In genomic region chr5:139663752-139664151, GRCh38 we compare ENCODE assay signal across 18 cellular contexts. TPM values are rescaled to one million over a fixed set of nuclear protein-coding genes. Genes with fewer than 3 reads are reported as not detected.
A peak's percentile ranks its signal among the peaks of the same experiment; 100 is the strongest.
DNase-seq lines count a peak whose midpoint lies in the region; ATAC-seq and TF ChIP-seq lines count a peak whose summit lies in the region.
"Had no signal": no experiment of that assay in that cellular context is flagged by ENCODE, and none has a peak within 500 bp of the region (broad histone marks: within the 10 kb centered on the region; RNA-seq: fewer than 3 reads in every experiment).

No MANE protein-coding gene starts in this region.

- no peaks in the 10 kb centered on the region for H3K27me3 Mint-ChIP-seq in stimulated activated naive B cell treated with anti-CD40 and anti-IgM and Interleukin-4, amounts not matched to agents 10 μg/mL and 1 μg/mL and 100 μg/mL, for 72 hours
- H3K27me3 Mint-ChIP-seq: activated CD4-positive, alpha-beta T cell treated with anti-CD3 and anti-CD28 coated beads, Interleukin-2, amount 10 ng/mL, durations not matched to agents 7 days and 5 days; activated naive CD8-positive, alpha-beta T cell had no signal

- peak overlapping the region; percentile 15 for H3K4me2 ChIP-seq in SU-DHL-6 (ENCODE audit: low read depth, low read length, poor library complexity, severe bottlenecking)

- TF ChIP-seq CTCF in HEK293 (tag by site-specific recombination; IDR thresholded peaks at IDR 0.05): no peak
- TF ChIP-seq CTCF in SU-DHL-6 (IDR thresholded peaks at IDR 0.05; ENCODE audit: insufficient read depth, low read length, poor library complexity, severe bottlenecking): no peak

- POLR2A ChIA-PET in HEK293 (lab: Yijun Ruan, JAX): interaction anchor here (0.6 to 1.1 kb wide), 2 partner anchors 12 to 524 kb away, joined by 3 read pairs; no protein-coding TSS in a partner anchor

- H3K9me3 Mint-ChIP-seq in stimulated activated naive B cell treated with anti-CD40 and anti-IgM and Interleukin-4, amounts not matched to agents 10 μg/mL and 1 μg/mL and 100 μg/mL, for 72 hours: no peaks in the 10 kb centered on the region
- H3K9me3 Mint-ChIP-seq: activated CD4-positive, alpha-beta T cell treated with anti-CD3 and anti-CD28 coated beads, Interleukin-2, amount 10 ng/mL, durations not matched to agents 7 days and 5 days; naive thymus-derived CD8-positive, alpha-beta T cell had no signal

- no peaks in the 10 kb centered on the region for H3K9me2 ChIP-seq in SU-DHL-6 (replicated peaks; ENCODE audit: insufficient read depth, low read length)

- peak overlapping the region; percentile 74 to 93 for H3K4me3 Mint-ChIP-seq in stimulated activated naive B cell treated with anti-CD40 and anti-IgM and Interleukin-4, amounts not matched to agents 10 μg/mL and 1 μg/mL and 100 μg/mL, for 72 hours
- H3K4me3 Mint-ChIP-seq: activated CD4-positive, alpha-beta T cell treated with anti-CD3 and anti-CD28 coated beads, Interleukin-2, amount 10 ng/mL, durations not matched to agents 7 days and 5 days; activated naive CD8-positive, alpha-beta T cell had no signal

- H3K27me3 ChIP-seq in SU-DHL-6 (ENCODE audit: low read length) (no peaks in the 10 kb centered on the region), layer of hippocampus (ENCODE audit: control insufficient read depth, insufficient read depth, low read length) (no peaks in the 10 kb centered on the region)
- H3K27me3 ChIP-seq: testis had no signal

- peaks cover 4 to 29% of the 10 kb centered on the region in 2 donors for H3K36me3 Mint-ChIP-seq in stimulated activated naive B cell treated with anti-CD40 and anti-IgM and Interleukin-4, amounts not matched to agents 10 μg/mL and 1 μg/mL and 100 μg/mL, for 72 hours
- H3K36me3 Mint-ChIP-seq: activated naive CD8-positive, alpha-beta T cell; naive thymus-derived CD8-positive, alpha-beta T cell had no signal

- peaks cover 73 to 96% of the 10 kb centered on the region in 2 donors for H3K4me1 Mint-ChIP-seq in stimulated activated naive B cell treated with anti-CD40 and anti-IgM and Interleukin-4, amounts not matched to agents 10 μg/mL and 1 μg/mL and 100 μg/mL, for 72 hours

- peak overlapping the region; percentile 4; the same call in 1 of the 2 replicates for H3K9ac ChIP-seq in SU-DHL-6 (ENCODE audit: low read length)

- no peaks in the 10 kb centered on the region for H4K20me1 ChIP-seq in SU-DHL-6 (ENCODE audit: low read depth, low read length)

- H3K36me3 ChIP-seq in HEK293 (ENCODE audit: control insufficient read depth in 2 of 2, insufficient read depth in 1 of 2, low read length in 2 of 2) (no peaks in the 10 kb centered on the region), SU-DHL-6 (ENCODE audit: low read length) (no peaks in the 10 kb centered on the region)

- peak overlapping the region; percentile 92 for H3K27ac Mint-ChIP-seq in stimulated activated naive B cell treated with anti-CD40 and anti-IgM and Interleukin-4, amounts not matched to agents 10 μg/mL and 1 μg/mL and 100 μg/mL, for 72 hours
- H3K27ac Mint-ChIP-seq: activated CD4-positive, alpha-beta T cell treated with anti-CD3 and anti-CD28 coated beads, Interleukin-2, amount 10 ng/mL, durations not matched to agents 7 days and 5 days; activated naive CD8-positive, alpha-beta T cell had no signal

- H3K9me3 ChIP-seq in HEK293 (ENCODE audit: control insufficient read depth, insufficient read depth, low read depth, low read length) (no peaks in the 10 kb centered on the region), SU-DHL-6 (ENCODE audit: insufficient read depth, low read length) (no peaks in the 10 kb centered on the region)
- H3K9me3 ChIP-seq: testis had no signal

- H2AFZ ChIP-seq in SU-DHL-6 (ENCODE audit: low read depth, low read length, severe bottlenecking): no peak overlapping the region

- DNase-seq in stimulated activated naive B cell treated with anti-CD40 and anti-IgM and Interleukin-4, amounts not matched to agents 10 μg/mL and 1 μg/mL and 100 μg/mL, for 72 hours: no peak
- DNase-seq in occipital lobe (lab: John Stamatoyannopoulos, UW) (no peak), iPS-NIHi7 (ENCODE audit: extremely low spot score) (no peak)
- DNase-seq: activated CD4-positive, alpha-beta T cell treated with anti-CD3 and anti-CD28 coated beads, Interleukin-2, amount 10 ng/mL, durations not matched to agents 7 days and 5 days; activated T-cell treated with anti-CD3 and anti-CD28 coated beads, Interleukin-2, amount 50 U/mL, for 1 hour; naive thymus-derived CD8-positive, alpha-beta T cell; NCI-H1930; small intestine; T1000 had no signal

- no peak for ATAC-seq in stimulated activated naive B cell treated with anti-CD40 and anti-IgM and Interleukin-4, amounts not matched to agents 10 μg/mL and 1 μg/mL and 100 μg/mL, for 72 hours (replicated peaks)
- ATAC-seq in HG03378 (IDR thresholded peaks at IDR 0.05; ENCODE audit: unreplicated experiment) (no peak), HG03135 (IDR thresholded peaks at IDR 0.05; ENCODE audit: unreplicated experiment) (no peak)
- ATAC-seq: HCT116; naive thymus-derived CD8-positive, alpha-beta T cell had no signal

- peaks cover 31% of the 10 kb centered on the region for H3F3A ChIP-seq in SU-DHL-6 (ENCODE audit: insufficient read depth)

- H3K4me3 ChIP-seq in HEK293 (ENCODE audit: low read depth, low read length) (no peak overlapping the region), SU-DHL-6 (ENCODE audit: insufficient read depth, low read length, poor library complexity, severe bottlenecking) (no peak overlapping the region)
- H3K4me3 ChIP-seq: testis had no signal

- H3K27ac ChIP-seq in HEK293 (ENCODE audit: extremely low read depth, low read depth, low read length): no peak overlapping the region
- H3K27ac ChIP-seq in SU-DHL-6 (ENCODE audit: low read depth, low read length): peak overlapping the region; percentile 99
- peak overlapping the region; percentile 95 for H3K27ac ChIP-seq in layer of hippocampus (ENCODE audit: low read depth, low read length)
- H3K27ac ChIP-seq: C4-2B, testis had no signal

- CTCF ChIA-PET in HEK293 (lab: Yijun Ruan, JAX): no interaction called here

- H3K4me1 ChIP-seq in HEK293 (ENCODE audit: control insufficient read depth, insufficient read depth, low read length): peaks cover 4% of the 10 kb centered on the region; the same call in 1 of the 2 replicates

- H3K79me2 ChIP-seq in SU-DHL-6 (ENCODE audit: insufficient read depth, low read length): peaks cover 98% of the 10 kb centered on the region

TF ChIP-seq in HEK293, 187 proteins besides CTCF, POLR2A, EP300 and RAD21:
- TF ChIP-seq ZNF664 (tag by site-specific recombination; IDR thresholded peaks at IDR 0.05): peak; percentile 55; the same call in 1 of the 2 replicates
- no peak for TF ChIP-seq PRDM6 (tag by site-specific recombination; IDR thresholded peaks at IDR 0.05)

RNA-seq across cellular contexts. Expression of gene CXXC5, which starts 15.6 kb away (rescaled TPM):
- 37.1 TPM for total RNA-seq in occipital lobe
